Comparison of ENCODE assay signal across 10 cellular contexts in genomic region chr4:7462509-7462971, GRCh38. TPM values are rescaled to one million over a fixed set of nuclear protein-coding genes. Genes with fewer than 3 reads are reported as not detected.
DNase-seq lines count a peak whose midpoint lies in the region; ATAC-seq and TF ChIP-seq lines count a peak whose summit lies in the region.
"Had no signal": no experiment of that assay in that cellular context is flagged by ENCODE, and none has a peak within 500 bp of the region (broad histone marks: within the 10 kb centered on the region; RNA-seq: fewer than 3 reads in every experiment).

No MANE protein-coding gene starts in this region.

- H3K4me3 Mint-ChIP-seq in chondrocyte (ENCODE audit: unreplicated experiment): no peak overlapping the region

- no peak for TF ChIP-seq POLR2A in erythroblast (IDR thresholded peaks at IDR 0.05; ENCODE audit: low read length)

- no peak overlapping the region for H3K27ac Mint-ChIP-seq in chondrocyte (ENCODE audit: unreplicated experiment)

- H3K27me3 Mint-ChIP-seq in chondrocyte (ENCODE audit: low read depth): peaks cover 23% of the 10 kb centered on the region

- H3K36me3 Mint-ChIP-seq in chondrocyte (ENCODE audit: low read depth): peaks cover 1% of the 10 kb centered on the region

- H3K4me1 Mint-ChIP-seq in chondrocyte (ENCODE audit: low read depth): no peaks in the 10 kb centered on the region

- ATAC-seq in GM21360 (IDR thresholded peaks at IDR 0.05; ENCODE audit: unreplicated experiment): no peak

- no peaks in the 10 kb centered on the region for H3K9me3 Mint-ChIP-seq in chondrocyte (ENCODE audit: low read depth)

- DNase-seq in DMS153 treated with DMSO at 0.1 percent for 48 hours (lab: John Stamatoyannopoulos, UW; ENCODE audit: unreplicated experiment): peak; percentile 14
- peak; percentile 40 for DNase-seq in NCI-H1694 treated with DMSO at 0.1 percent for 48 hours (lab: John Stamatoyannopoulos, UW)
- DNase-seq in chondrocyte (ENCODE audit: low spot score): no peak
- DNase-seq in middle frontal gyrus (ENCODE audit: extremely low spot score, low spot score): peak; percentile 12
- DNase-seq in stimulated activated CD4-positive, alpha-beta T cell treated with anti-CD3 and anti-CD28 coated beads, Interleukin-4, amount 100 ng/mL, for 24 hours: no peak
- DNase-seq in activated CD4-positive, alpha-beta T cell treated with anti-CD3 and anti-CD28 coated beads, Interleukin-2, amount 50 U/mL, for 48 hours: no peak
- no peak for DNase-seq in erythroblast (lab: John Stamatoyannopoulos, UW)
- DNase-seq: activated CD4-positive, alpha-beta T cell treated with anti-CD3 and anti-CD28 coated beads for 48 hours had no signal

- TF ChIP-seq CTCF in chondrocyte (IDR thresholded peaks at IDR 0.05): peak; percentile 21

RNA-seq across cellular contexts. Expression of gene PSAPL1, which starts 27.8 kb away (rescaled TPM):
- not detected in 3 replicates for total RNA-seq in chondrocyte
- total RNA-seq: fibroblast of lung had no signal

Comparison
In these comparisons a context has a peak if more than half of its experiments do, and no peak if none do; other contexts are left out.
1. DNase-seq: peak in DMS153 treated with DMSO at 0.1 percent for 48 hours (single experiment), NCI-H1694 treated with DMSO at 0.1 percent for 48 hours (single experiment) and middle frontal gyrus (single experiment); none in chondrocyte (single experiment), stimulated activated CD4-positive, alpha-beta T cell treated with anti-CD3 and anti-CD28 coated beads, Interleukin-4, amount 100 ng/mL, for 24 hours (single experiment), activated CD4-positive, alpha-beta T cell treated with anti-CD3 and anti-CD28 coated beads, Interleukin-2, amount 50 U/mL, for 48 hours (0 of 2) and erythroblast (0 of 2).